17 cellular contexts compared by ENCODE assay signal in genomic region chrX:48512371-48512935, GRCh38.
"Had no signal": no experiment of that assay in that cellular context is flagged by ENCODE, and none has a peak within 500 bp of the region (broad histone marks: within the 10 kb centered on the region; RNA-seq: fewer than 3 reads in every experiment).

No MANE protein-coding gene starts in this region.

- H3K27me3 Mint-ChIP-seq: natural killer cell treated with Interleukin-12 subunit alpha and Interleukin-12 subunit beta and Interleukin-15 and Interleukin-18, amount 100 ng/mL, for 72 hours had no signal

- H3K9me3 Mint-ChIP-seq: natural killer cell treated with Interleukin-12 subunit alpha and Interleukin-12 subunit beta and Interleukin-15 and Interleukin-18, amount 100 ng/mL, for 72 hours had no signal

- ATAC-seq: gastroesophageal sphincter; left lung; natural killer cell treated with Interleukin-12 subunit alpha and Interleukin-12 subunit beta and Interleukin-15 and Interleukin-18, amount 100 ng/mL, for 72 hours; sciatic nerve had no signal

- H3K27ac Mint-ChIP-seq: natural killer cell treated with Interleukin-12 subunit alpha and Interleukin-12 subunit beta and Interleukin-15 and Interleukin-18, amount 100 ng/mL, for 72 hours had no signal

- H3K4me3 Mint-ChIP-seq: natural killer cell treated with Interleukin-12 subunit alpha and Interleukin-12 subunit beta and Interleukin-15 and Interleukin-18, amount 100 ng/mL, for 72 hours had no signal

- DNase-seq: cortex of kidney; dorsolateral prefrontal cortex; effector memory CD4-positive, alpha-beta T cell; esophagus squamous epithelium; foreskin fibroblast; glutamatergic neuron; islet precursor cell; left lung; midbrain; stimulated activated CD4-positive, alpha-beta T cell treated with anti-CD3 and anti-CD28 coated beads, Interleukin-12 subunit alpha, Interleukin-12 subunit beta, amount 100 ng/mL, for 4 hours; stimulated activated naive CD4-positive, alpha-beta T cell; stomach; substantia nigra; transverse colon had no signal
